ENCODE assay signal across 18 cellular contexts in the genomic region with DNA sequence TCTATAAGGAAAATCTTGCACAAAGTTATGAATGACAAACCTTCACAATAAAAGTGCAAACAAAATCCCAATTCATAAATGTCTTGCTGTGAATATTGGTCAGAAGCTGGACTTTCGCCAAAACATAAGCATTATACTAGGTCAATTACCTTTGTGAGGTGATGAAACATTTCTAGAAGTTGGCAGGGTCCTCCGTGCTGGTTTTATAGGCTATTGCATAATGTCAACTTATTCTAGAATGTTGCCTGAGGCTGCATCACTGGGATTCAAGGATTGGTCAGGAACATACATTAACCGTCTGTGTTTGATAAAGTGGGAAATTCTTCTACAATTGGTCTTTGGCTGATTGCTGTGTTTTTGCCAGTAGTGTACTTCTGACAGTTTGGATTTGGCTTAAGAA. TPM values are rescaled to one million over a fixed set of nuclear protein-coding genes. Genes with fewer than 3 reads are reported as not detected.
DNase-seq lines count a peak whose midpoint lies in the region; ATAC-seq, FAIRE-seq and TF ChIP-seq lines count a peak whose summit lies in the region.
"Had no signal": no experiment of that assay in that cellular context is flagged by ENCODE, and none has a peak within 500 bp of the region (broad histone marks: within the 10 kb centered on the region; RNA-seq: fewer than 3 reads in every experiment).

No MANE protein-coding gene starts in this region.

- DNase-seq in HepG2 (ENCODE audit: low spot score) (no peak), NCI-H226 (peak; percentile 55), epithelial cell of esophagus (ENCODE audit: low read depth) (peak; percentile 75), NOMO-1 treated with dmso at 0.1 percent for 144 hours (lab: John Stamatoyannopoulos, UW; ENCODE audit: unreplicated experiment) (no peak), Kasumi-1 (lab: John Stamatoyannopoulos, UW) (no peak), SK-N-SH (no peak)
- DNase-seq in stimulated activated effector memory CD8-positive, alpha-beta T cell treated with anti-CD3 and anti-CD28 coated beads, Interleukin-12 subunit alpha, Interleukin-12 subunit beta, amount 100 ng/mL, for 72 hours (ENCODE audit: low spot score in 2 of 2) = no peak
- DNase-seq: activated CD4-positive, alpha-beta T cell treated with anti-CD3 and anti-CD28 coated beads for 48 hours; activated T-cell treated with anti-CD3 and anti-CD28 coated beads, Interleukin-2, amount 50 U/mL, for 4 hours; Karpas-422; RPMI8226 had no signal

- peaks cover 0 to 23% (median 4%) of the 10 kb centered on the region in 4 donors for H3K4me1 ChIP-seq in liver (ENCODE audit: control insufficient read depth in 4 of 4, insufficient read depth in 4 of 4, low read length in 3 of 4)
- no peaks in the 10 kb centered on the region for H3K4me1 ChIP-seq in HepG2 (ENCODE audit: insufficient read depth, low read length)
- no peaks in the 10 kb centered on the region for H3K4me1 ChIP-seq in SK-N-SH (ENCODE audit: control insufficient read depth in 1 of 2, insufficient read depth in 2 of 2, low read depth in 1 of 2, low read length in 1 of 2)
- H3K4me1 ChIP-seq: A549 had no signal

- no peak overlapping the region for H3K4me3 Mint-ChIP-seq in stimulated activated effector memory CD8-positive, alpha-beta T cell treated with anti-CD3 and anti-CD28 coated beads, Interleukin-12 subunit alpha, Interleukin-12 subunit beta, amount 100 ng/mL, for 72 hours
- H3K4me3 Mint-ChIP-seq: activated T-cell treated with anti-CD3 and anti-CD28 coated beads, Interleukin-2, amount 50 U/mL, for 4 hours; dendritic cell treated with granulocyte-macrophage colony-stimulating factor and Interleukin-4, amounts not matched to agents 40 ng/mL and 50 ng/mL, for 4 days; mesothelial cell of epicardium; T-helper 2 cell treated with Interferon-gamma antibody and Interleukin-4, amounts not matched to agents 5 μg/mL and 100 μg/mL, for 36 hours had no signal

- no peaks in the 10 kb centered on the region for H3K9me2 ChIP-seq in SK-N-SH

- H3K4me1 Mint-ChIP-seq in stimulated activated effector memory CD8-positive, alpha-beta T cell treated with anti-CD3 and anti-CD28 coated beads, Interleukin-12 subunit alpha, Interleukin-12 subunit beta, amount 100 ng/mL, for 72 hours = no peaks in the 10 kb centered on the region

- no peak for TF ChIP-seq CTCF in liver (IDR thresholded peaks at IDR 0.05; ENCODE audit: low read depth, low read length, missing input control)
- no peak for TF ChIP-seq CTCF in HepG2 (CRISPR knock-in tag; IDR thresholded peaks at IDR 0.05)
- no peak for TF ChIP-seq CTCF in epithelial cell of esophagus (IDR thresholded peaks at IDR 0.05; ENCODE audit: insufficient read depth, low read depth, low read length, missing control alignments)
- no peak for TF ChIP-seq CTCF in SK-N-SH (IDR thresholded peaks at IDR 0.05)

- H2AFZ ChIP-seq in HepG2 (ENCODE audit: low read length) (no peak overlapping the region), SK-N-SH (ENCODE audit: low read depth) (no peak overlapping the region)

- TF ChIP-seq RAD21 in liver (IDR thresholded peaks at IDR 0.05) (no peak), HepG2 (CRISPR knock-in tag; IDR thresholded peaks at IDR 0.05) (no peak), SK-N-SH (IDR thresholded peaks at IDR 0.05; ENCODE audit: low read length) (no peak)

- CTCF ChIA-PET in HepG2 (lab: Yijun Ruan, JAX; ENCODE audit: low intra/inter-chr PET ratio, low total read pairs) = no interaction called here
- CTCF ChIA-PET in SK-N-SH (lab: Yijun Ruan, JAX) = no interaction called here

- H3K27ac Mint-ChIP-seq in stimulated activated effector memory CD8-positive, alpha-beta T cell treated with anti-CD3 and anti-CD28 coated beads, Interleukin-12 subunit alpha, Interleukin-12 subunit beta, amount 100 ng/mL, for 72 hours = no peak overlapping the region
- H3K27ac Mint-ChIP-seq: dendritic cell treated with granulocyte-macrophage colony-stimulating factor and Interleukin-4, amounts not matched to agents 40 ng/mL and 50 ng/mL, for 4 days; T-helper 2 cell treated with Interferon-gamma antibody and Interleukin-4, amounts not matched to agents 5 μg/mL and 100 μg/mL, for 36 hours had no signal

- no TSS peak for BruUV-seq in HepG2 (replicated peaks; lab: Mats Ljungman, UMichigan)

- no peak for TF ChIP-seq POLR2A in HepG2 (IDR thresholded peaks at IDR 0.05; ENCODE audit: insufficient read depth in 1 of 2, low read depth in 2 of 2, low read length in 2 of 2)

- POLR2A ChIA-PET in HepG2 (lab: Yijun Ruan, JAX) = no interaction called here
- POLR2A ChIA-PET in SK-N-SH (lab: Yijun Ruan, JAX) = no interaction called here

- FAIRE-seq in HepG2 (lab: Jason Lieb, UNC) = no peak
- FAIRE-seq: A549, H54 had no signal

- H3K9me3 ChIP-seq in liver (ENCODE audit: control insufficient read depth in 4 of 4, low read length in 3 of 4) (no peaks in the 10 kb centered on the region), HepG2 (ENCODE audit: low read length) (no peaks in the 10 kb centered on the region), SK-N-SH (no peaks in the 10 kb centered on the region)
- H3K9me3 ChIP-seq: A549 had no signal

- H3K4me3 ChIP-seq in liver (ENCODE audit: low read depth in 1 of 3, low read length in 3 of 3) = no peak overlapping the region
- no peak overlapping the region for H3K4me3 ChIP-seq in HepG2 (replicated peaks in 1 of 3; ENCODE audit: insufficient read depth in 1 of 3, low read depth in 2 of 3, low read length in 3 of 3)
- no peak overlapping the region for H3K4me3 ChIP-seq in epithelial cell of esophagus (ENCODE audit: low read length)
- H3K4me3 ChIP-seq in SK-N-SH (ENCODE audit: low read depth in 2 of 2, low read length in 1 of 2) = no peak overlapping the region
- H3K4me3 ChIP-seq: A549, smooth muscle cell had no signal

- no peak overlapping the region for H3K9ac ChIP-seq in liver (ENCODE audit: low read depth in 1 of 2, low read length in 2 of 2)
- H3K9ac ChIP-seq in HepG2 (ENCODE audit: insufficient read depth, low read depth, low read length) = no peak overlapping the region
- no peak overlapping the region for H3K9ac ChIP-seq in SK-N-SH

- H3K36me3 Mint-ChIP-seq in stimulated activated effector memory CD8-positive, alpha-beta T cell treated with anti-CD3 and anti-CD28 coated beads, Interleukin-12 subunit alpha, Interleukin-12 subunit beta, amount 100 ng/mL, for 72 hours = no peaks in the 10 kb centered on the region
- H3K36me3 Mint-ChIP-seq: mesothelial cell of epicardium had no signal

- ATAC-seq in HepG2 = no peak
- ATAC-seq in stimulated activated effector memory CD8-positive, alpha-beta T cell treated with anti-CD3 and anti-CD28 coated beads, Interleukin-12 subunit alpha, Interleukin-12 subunit beta, amount 100 ng/mL, for 72 hours = no peak
- ATAC-seq: A549; activated T-cell treated with anti-CD3 and anti-CD28 coated beads, Interleukin-2, amount 50 U/mL, for 4 hours had no signal

- no peak overlapping the region for H3K4me2 ChIP-seq in HepG2 (ENCODE audit: low read depth, low read length)
- no peak overlapping the region for H3K4me2 ChIP-seq in SK-N-SH
- H3K4me2 ChIP-seq: A549, smooth muscle cell had no signal

- H4K20me1 ChIP-seq in HepG2 (ENCODE audit: insufficient read depth, low read length) (no peaks in the 10 kb centered on the region), SK-N-SH (ENCODE audit: insufficient read depth) (no peaks in the 10 kb centered on the region)

- H3K27ac ChIP-seq in liver (ENCODE audit: low read depth in 1 of 2, low read length in 2 of 2) (no peak overlapping the region), HepG2 (ENCODE audit: extremely low read length, insufficient read depth, low read length) (no peak overlapping the region), SK-N-SH (ENCODE audit: low read depth in 2 of 2, low read length in 1 of 2) (no peak overlapping the region)
- H3K27ac ChIP-seq: A549 had no signal

- 28% methylated on average over 3 of the region's 3 CpGs for WGBS in liver
- WGBS in HepG2 (ENCODE audit: low lambda C conversion rate) = 3% methylated on average over 3 of the region's 3 CpGs
- WGBS in SK-N-SH (ENCODE audit: low lambda C conversion rate) = 24% methylated on average over 3 of the region's 3 CpGs

- no peaks in the 10 kb centered on the region for H3F3A ChIP-seq in SK-N-SH (replicated peaks; ENCODE audit: insufficient read depth)

- H3K36me3 ChIP-seq in liver (ENCODE audit: control insufficient read depth in 4 of 4, insufficient read depth in 3 of 4, low read depth in 1 of 4, low read length in 3 of 4) (no peaks in the 10 kb centered on the region), HepG2 (replicated peaks in 1 of 2; ENCODE audit: control insufficient read depth in 1 of 2, insufficient read depth in 2 of 2, low read length in 2 of 2) (no peaks in the 10 kb centered on the region), SK-N-SH (replicated peaks in 1 of 2; ENCODE audit: control insufficient read depth in 1 of 2, insufficient read depth in 2 of 2, low read length in 1 of 2) (no peaks in the 10 kb centered on the region)

- intact Hi-C loops in HepG2 (cut with micrococcal nuclease; ENCODE audit: unreplicated experiment) = no loop called here

- in situ Hi-C loops in HepG2 (cut with HindIII; ENCODE audit: extremely low pct_ligation_motif_present, low pct_unique_long_range_greater_than_20kb) = no loop called here

- H3K79me2 ChIP-seq in HepG2 (ENCODE audit: insufficient read depth, low read length) = no peaks in the 10 kb centered on the region
- H3K79me2 ChIP-seq in SK-N-SH (ENCODE audit: insufficient read depth) = no peaks in the 10 kb centered on the region

- peaks cover 3% of the 10 kb centered on the region for H3K9me3 Mint-ChIP-seq in stimulated activated effector memory CD8-positive, alpha-beta T cell treated with anti-CD3 and anti-CD28 coated beads, Interleukin-12 subunit alpha, Interleukin-12 subunit beta, amount 100 ng/mL, for 72 hours
- H3K9me3 Mint-ChIP-seq: dendritic cell treated with granulocyte-macrophage colony-stimulating factor and Interleukin-4, amounts not matched to agents 40 ng/mL and 50 ng/mL, for 4 days; T-helper 2 cell treated with Interferon-gamma antibody and Interleukin-4, amounts not matched to agents 5 μg/mL and 100 μg/mL, for 36 hours had no signal

- TF ChIP-seq EP300 in HepG2 (IDR thresholded peaks at IDR 0.05; ENCODE audit: low read depth in 2 of 2, low read length in 2 of 2) = no peak
- TF ChIP-seq EP300 in HepG2 (CRISPR knock-in tag; IDR thresholded peaks at IDR 0.05; ENCODE audit: borderline replicate concordance) = no peak
- TF ChIP-seq EP300 in SK-N-SH (IDR thresholded peaks at IDR 0.05; ENCODE audit: borderline replicate concordance in 1 of 2, low read depth in 1 of 2, low read length in 1 of 2) = no peak

- H3K27me3 ChIP-seq in liver (ENCODE audit: control insufficient read depth in 4 of 4, insufficient read depth in 4 of 4, low read length in 3 of 4) (no peaks in the 10 kb centered on the region), HepG2 (ENCODE audit: control insufficient read depth in 1 of 2, insufficient read depth in 2 of 2, low read length in 2 of 2) (no peaks in the 10 kb centered on the region), SK-N-SH (ENCODE audit: insufficient read depth) (no peaks in the 10 kb centered on the region; the same call in 1 of the 2 replicates)

RNA-seq across cellular contexts. Expression of gene PALM2AKAP2, which starts 49.8 kb away (rescaled TPM):
- total RNA-seq in liver (10 to 100 TPM in 1 of 2 donors, 1 to 10 TPM in 1; 4.6 to 47.9 TPM), HepG2 (2016; rRNA removed; fragmentation: Illumina TruSeq; extraction: Trizol) (1.5 and 1.8 TPM in 2 replicates)
- polyA plus RNA-seq in liver (1 to 10 TPM; 5.3 to 7.1 TPM), HepG2 (2011; rRNA removed) (0.14 and 0.25 TPM in 2 replicates), SK-N-SH (2012; rRNA removed) (3.6 and 4.3 TPM in 2 replicates)
- total RNA-seq in HepG2 (2016; cell fraction: cytosol; rRNA removed; fragmentation: Illumina TruSeq; extraction: Trizol; ENCODE audit: low read depth) = 0.18 TPM in 1 of 2 replicates, not detected in the other
- total RNA-seq in HepG2 (2016; cell fraction: insoluble cytoplasmic fraction; rRNA removed; fragmentation: Illumina TruSeq; extraction: Trizol) = 1.1 and 1.7 TPM in 2 replicates
- 0.56 and 1.2 TPM in 2 replicates for total RNA-seq in HepG2 (2016; cell fraction: membrane; rRNA removed; fragmentation: Illumina TruSeq; extraction: Trizol)
- 0.34 and 0.87 TPM in 2 replicates for total RNA-seq in HepG2 (2016; cell fraction: nucleus; rRNA removed; fragmentation: Illumina TruSeq; extraction: Trizol)
- 0.11 and 0.24 TPM in 2 replicates for polyA plus RNA-seq in HepG2 (2011; cell fraction: cytosol; rRNA removed)
- 0.16 and 0.31 TPM in 2 replicates for polyA plus RNA-seq in HepG2 (2011; cell fraction: nucleus; rRNA removed)
- polyA plus RNA-seq in HepG2 (2012) = 0.63 and 0.75 TPM in 2 replicates
- polyA plus RNA-seq in HepG2 (2016; cell fraction: cytosol; fragmentation: Illumina TruSeq; extraction: Trizol; ENCODE audit: low read depth) = not detected in 2 replicates
- polyA plus RNA-seq in HepG2 (2016; cell fraction: insoluble cytoplasmic fraction; fragmentation: Illumina TruSeq; extraction: Trizol; ENCODE audit: low read depth) = 0.19 TPM in 1 of 2 replicates, not detected in the other
- polyA plus RNA-seq in HepG2 (2016; cell fraction: membrane; fragmentation: Illumina TruSeq; extraction: Trizol; ENCODE audit: low read depth) = not detected in 2 replicates
- polyA plus RNA-seq in HepG2 (2016; cell fraction: nucleus; fragmentation: Illumina TruSeq; extraction: Trizol; ENCODE audit: insufficient read depth, low read depth) = 0.26 and 0.41 TPM in 2 replicates
- 0.04 TPM in 1 of 2 replicates, not detected in the other for polyA minus RNA-seq in HepG2 (2011; rRNA and poly(A)+ RNA removed; ENCODE audit: low replicate concordance)
- 0.20 and 0.88 TPM in 2 replicates for polyA minus RNA-seq in HepG2 (2011; cell fraction: cytosol; rRNA and poly(A)+ RNA removed)
- 0.87 and 1.5 TPM in 2 replicates for polyA minus RNA-seq in HepG2 (2011; cell fraction: nucleus; rRNA and poly(A)+ RNA removed)
- 4.1 and 4.8 TPM in 2 replicates for polyA plus RNA-seq in SK-N-SH (2012; cell fraction: cytosol; rRNA removed)
- 1.9 and 2.7 TPM in 2 replicates for polyA plus RNA-seq in SK-N-SH (2012; cell fraction: nucleus; rRNA removed)

Comparison
In these comparisons a context has a peak if more than half of its experiments do, and no peak if none do; other contexts are left out.
1. DNase-seq: peak in NCI-H226 (single experiment) and epithelial cell of esophagus (single experiment); none in HepG2 (single experiment), NOMO-1 treated with dmso at 0.1 percent for 144 hours (single experiment), Kasumi-1 (0 of 2), SK-N-SH (single experiment) and stimulated activated effector memory CD8-positive, alpha-beta T cell treated with anti-CD3 and anti-CD28 coated beads, Interleukin-12 subunit alpha, Interleukin-12 subunit beta, amount 100 ng/mL, for 72 hours (0 of 2).